15 cellular contexts compared by ENCODE assay signal in genomic region chr4:6873291-6873690, GRCh38. TPM values are rescaled to one million over a fixed set of nuclear protein-coding genes. Genes with fewer than 3 reads are reported as not detected.
A peak's percentile ranks its signal among the peaks of the same experiment; 100 is the strongest.
DNase-seq lines count a peak whose midpoint lies in the region; ATAC-seq, FAIRE-seq and TF ChIP-seq lines count a peak whose summit lies in the region.
"Had no signal": no experiment of that assay in that cellular context is flagged by ENCODE, and none has a peak within 500 bp of the region (broad histone marks: within the 10 kb centered on the region; RNA-seq: fewer than 3 reads in every experiment).

No MANE protein-coding gene starts in this region.

- H2AK5ac ChIP-seq in trophoblast cell (ENCODE audit: low read length): no peak overlapping the region

- no peak for DNase-seq in activated CD8-positive, alpha-beta memory T cell treated with anti-CD3 and anti-CD28 coated beads, Interleukin-2, amount 10 ng/mL, durations not matched to agents 7 days and 5 days
- DNase-seq in activated CD8-positive, alpha-beta memory T cell treated with anti-CD3 and anti-CD28 coated beads, Interleukin-2, amount 50 U/mL, for 48 hours: no peak
- DNase-seq in NCI-H69 (lab: John Stamatoyannopoulos, UW): peak; percentile 3
- no peak for DNase-seq in endothelial cell (ENCODE audit: low spot score)
- peak; percentile 24 for DNase-seq in small intestine
- no peak for DNase-seq in stimulated activated CD4-positive, alpha-beta T cell treated with anti-CD3 and anti-CD28 coated beads, Interleukin-2, amount 100 ng/mL, for 48 hours
- no peak for DNase-seq in CD1c-positive myeloid dendritic cell (ENCODE audit: extremely low spot score)
- no peak for DNase-seq in trophoblast cell
- DNase-seq: NCI-H1048 had no signal

- H3K27me3 Mint-ChIP-seq in activated CD8-positive, alpha-beta memory T cell treated with anti-CD3 and anti-CD28 coated beads, Interleukin-2, amount 10 ng/mL, durations not matched to agents 7 days and 5 days: no peaks in the 10 kb centered on the region
- peaks cover 3% of the 10 kb centered on the region for H3K27me3 Mint-ChIP-seq in endothelial cell (ENCODE audit: unreplicated experiment)
- H3K27me3 Mint-ChIP-seq: activated T-cell treated with anti-CD3 and anti-CD28 coated beads, Interleukin-2, amount 50 U/mL, for 24 hours; stimulated activated naive CD8-positive, alpha-beta T cell treated with anti-CD3 and anti-CD28 coated beads, Interleukin-15, Interleukin-2, amounts not matched to agents 100 ng/mL and 50 ng/mL, for 24 hours had no signal

- no peaks in the 10 kb centered on the region for H3K79me2 ChIP-seq in trophoblast cell (ENCODE audit: control insufficient read depth, insufficient read depth, low read length, poor library complexity)

- H2AFZ ChIP-seq in trophoblast cell (ENCODE audit: insufficient read depth, low read length, poor library complexity): no peak overlapping the region

- H2BK120ac ChIP-seq in trophoblast cell (ENCODE audit: insufficient read depth, low read length, poor library complexity): no peak overlapping the region

- H3K4me2 ChIP-seq in trophoblast cell (ENCODE audit: low read length): no peak overlapping the region
- H3K4me2 ChIP-seq: BLaER1 had no signal

- H4K91ac ChIP-seq in trophoblast cell (ENCODE audit: low read depth, low read length): no peak overlapping the region

- H3K4me1 Mint-ChIP-seq in activated CD8-positive, alpha-beta memory T cell treated with anti-CD3 and anti-CD28 coated beads, Interleukin-2, amount 10 ng/mL, durations not matched to agents 7 days and 5 days: peaks cover 9% of the 10 kb centered on the region
- H3K4me1 Mint-ChIP-seq in endothelial cell (ENCODE audit: unreplicated experiment): peaks cover 12% of the 10 kb centered on the region

- H3K9me3 ChIP-seq in small intestine (ENCODE audit: control insufficient read depth, low read depth) (no peaks in the 10 kb centered on the region), trophoblast cell (ENCODE audit: insufficient read depth, low read depth, low read length) (peaks cover 2% of the 10 kb centered on the region)
- H3K9me3 ChIP-seq: esophagus muscularis mucosa had no signal

- peak overlapping the region; percentile 12 for H3K27ac Mint-ChIP-seq in activated CD8-positive, alpha-beta memory T cell treated with anti-CD3 and anti-CD28 coated beads, Interleukin-2, amount 10 ng/mL, durations not matched to agents 7 days and 5 days
- peak overlapping the region; percentile 42 for H3K27ac Mint-ChIP-seq in endothelial cell (ENCODE audit: unreplicated experiment)
- H3K27ac Mint-ChIP-seq: activated T-cell treated with anti-CD3 and anti-CD28 coated beads, Interleukin-2, amount 50 U/mL, for 24 hours; stimulated activated naive CD8-positive, alpha-beta T cell treated with anti-CD3 and anti-CD28 coated beads, Interleukin-15, Interleukin-2, amounts not matched to agents 100 ng/mL and 50 ng/mL, for 24 hours had no signal

- no peak overlapping the region for H4K8ac ChIP-seq in trophoblast cell (ENCODE audit: low read depth, low read length)

- H3K4me1 ChIP-seq in small intestine (ENCODE audit: control insufficient read depth in 2 of 2, insufficient read depth in 1 of 2, low read depth in 1 of 2, low read length in 1 of 2) (no peaks in the 10 kb centered on the region), trophoblast cell (ENCODE audit: control insufficient read depth in 1 of 2, insufficient read depth in 2 of 2, low read length in 2 of 2) (peaks cover 2 to 4% of the 10 kb centered on the region in 2 experiments)

- no peak overlapping the region for H3K27ac ChIP-seq in small intestine (ENCODE audit: low read depth in 1 of 2, low read length in 1 of 2)
- H3K27ac ChIP-seq in trophoblast cell (ENCODE audit: low read depth, low read length): no peak overlapping the region
- H3K27ac ChIP-seq: BLaER1, esophagus muscularis mucosa had no signal

- H4K12ac ChIP-seq in trophoblast cell (ENCODE audit: low read depth, low read length): no peak overlapping the region

- H3K36me3 Mint-ChIP-seq in activated CD8-positive, alpha-beta memory T cell treated with anti-CD3 and anti-CD28 coated beads, Interleukin-2, amount 10 ng/mL, durations not matched to agents 7 days and 5 days: peaks cover 15% of the 10 kb centered on the region
- H3K36me3 Mint-ChIP-seq in endothelial cell (ENCODE audit: low read depth, unreplicated experiment): peaks cover 35% of the 10 kb centered on the region

- H3K4ac ChIP-seq in trophoblast cell (ENCODE audit: low read depth, low read length): no peak overlapping the region

- H3K23ac ChIP-seq in trophoblast cell (ENCODE audit: low read length): no peak overlapping the region

- no peak overlapping the region for H2BK5ac ChIP-seq in trophoblast cell (ENCODE audit: low read depth, low read length, poor library complexity)

- no peak overlapping the region for H3K14ac ChIP-seq in trophoblast cell (ENCODE audit: low read length)

- CTCF ChIA-PET in activated CD8-positive, alpha-beta memory T cell treated with anti-CD3 and anti-CD28 coated beads, Interleukin-2, amount 10 ng/mL, durations not matched to agents 7 days and 5 days (lab: Charles Lee): interaction anchor here (0.6 to 5.8 kb wide), 63 partner anchors 8 to 542 kb away, joined by 3 to 174 read pairs (median 5); partner anchors contain the start of genes BLOC1S4, GRPEL1, KIAA0232 and MRFAP1

- H3K27me3 ChIP-seq in small intestine (ENCODE audit: control insufficient read depth in 2 of 2, insufficient read depth in 2 of 2, low read length in 2 of 2) (no peaks in the 10 kb centered on the region), trophoblast cell (ENCODE audit: insufficient read depth, low read length) (no peaks in the 10 kb centered on the region)
- H3K27me3 ChIP-seq: BLaER1, esophagus muscularis mucosa had no signal

- no peak overlapping the region for H3K4me3 Mint-ChIP-seq in activated CD8-positive, alpha-beta memory T cell treated with anti-CD3 and anti-CD28 coated beads, Interleukin-2, amount 10 ng/mL, durations not matched to agents 7 days and 5 days
- no peak overlapping the region for H3K4me3 Mint-ChIP-seq in endothelial cell (ENCODE audit: unreplicated experiment)
- H3K4me3 Mint-ChIP-seq: activated T-cell treated with anti-CD3 and anti-CD28 coated beads, Interleukin-2, amount 50 U/mL, for 24 hours; stimulated activated naive CD8-positive, alpha-beta T cell treated with anti-CD3 and anti-CD28 coated beads, Interleukin-15, Interleukin-2, amounts not matched to agents 100 ng/mL and 50 ng/mL, for 24 hours had no signal

- H3K36me3 ChIP-seq in small intestine (ENCODE audit: control insufficient read depth in 2 of 2, insufficient read depth in 2 of 2, low read length in 2 of 2) (peaks cover 20 to 23% of the 10 kb centered on the region in 2 donors), trophoblast cell (ENCODE audit: control insufficient read depth in 1 of 2, insufficient read depth in 2 of 2, low read length in 2 of 2) (peaks cover 39 to 50% of the 10 kb centered on the region in 2 experiments)

- H3K4me3 ChIP-seq in small intestine (ENCODE audit: low read depth in 1 of 2, low read length in 2 of 2) (no peak overlapping the region), trophoblast cell (ENCODE audit: low read depth, low read length) (no peak overlapping the region)
- H3K4me3 ChIP-seq: BLaER1, esophagus muscularis mucosa had no signal

- TF ChIP-seq CTCF in endothelial cell (IDR thresholded peaks at IDR 0.05; ENCODE audit: unreplicated experiment): no peak

- ATAC-seq in activated CD8-positive, alpha-beta memory T cell treated with anti-CD3 and anti-CD28 coated beads, Interleukin-2, amount 10 ng/mL, durations not matched to agents 7 days and 5 days: no peak

- FAIRE-seq in small intestine (lab: Jason Lieb, UNC): no peak
- FAIRE-seq: kidney, TTC549 had no signal

- H2BK12ac ChIP-seq in trophoblast cell (ENCODE audit: low read length): no peak overlapping the region

- H3K18ac ChIP-seq in trophoblast cell (ENCODE audit: low read length): no peak overlapping the region

- no peaks in the 10 kb centered on the region for H3K9me3 Mint-ChIP-seq in activated CD8-positive, alpha-beta memory T cell treated with anti-CD3 and anti-CD28 coated beads, Interleukin-2, amount 10 ng/mL, durations not matched to agents 7 days and 5 days (ENCODE audit: low read depth)
- no peaks in the 10 kb centered on the region for H3K9me3 Mint-ChIP-seq in endothelial cell (ENCODE audit: unreplicated experiment)
- H3K9me3 Mint-ChIP-seq: activated T-cell treated with anti-CD3 and anti-CD28 coated beads, Interleukin-2, amount 50 U/mL, for 24 hours; stimulated activated naive CD8-positive, alpha-beta T cell treated with anti-CD3 and anti-CD28 coated beads, Interleukin-15, Interleukin-2, amounts not matched to agents 100 ng/mL and 50 ng/mL, for 24 hours had no signal

- no peak overlapping the region for H3K9ac ChIP-seq in trophoblast cell (ENCODE audit: low read length)
- H3K9ac ChIP-seq: BLaER1 had no signal

- H3K79me1 ChIP-seq in trophoblast cell (ENCODE audit: low read length): no peaks in the 10 kb centered on the region

RNA-seq across cellular contexts. Expression of gene TBC1D14, which starts 36.3 kb away (rescaled TPM):
- 10 to 100 TPM; 49.0 to 49.1 TPM for total RNA-seq in activated CD8-positive, alpha-beta memory T cell treated with anti-CD3 and anti-CD28 coated beads, Interleukin-2, amount 10 ng/mL, durations not matched to agents 7 days and 5 days
- total RNA-seq in endothelial cell (ENCODE audit: unreplicated experiment): 33.0 TPM
- 10 to 100 TPM; 16.8 to 31.5 (median 18.9) TPM for polyA plus RNA-seq in small intestine
- polyA plus RNA-seq in trophoblast cell (2013): 21.7 and 21.9 TPM in 2 replicates

Comparison
In these comparisons a context has a peak if more than half of its experiments do, and no peak if none do; other contexts are left out.
1. DNase-seq: peak in NCI-H69 (single experiment) and small intestine (single experiment); none in activated CD8-positive, alpha-beta memory T cell treated with anti-CD3 and anti-CD28 coated beads, Interleukin-2, amount 10 ng/mL, durations not matched to agents 7 days and 5 days (single experiment), activated CD8-positive, alpha-beta memory T cell treated with anti-CD3 and anti-CD28 coated beads, Interleukin-2, amount 50 U/mL, for 48 hours (single experiment), endothelial cell (single experiment), stimulated activated CD4-positive, alpha-beta T cell treated with anti-CD3 and anti-CD28 coated beads, Interleukin-2, amount 100 ng/mL, for 48 hours (0 of 2), CD1c-positive myeloid dendritic cell (single experiment) and trophoblast cell (0 of 2).